Comparison of ENCODE assay signal across 8 cellular contexts in the genomic region with DNA sequence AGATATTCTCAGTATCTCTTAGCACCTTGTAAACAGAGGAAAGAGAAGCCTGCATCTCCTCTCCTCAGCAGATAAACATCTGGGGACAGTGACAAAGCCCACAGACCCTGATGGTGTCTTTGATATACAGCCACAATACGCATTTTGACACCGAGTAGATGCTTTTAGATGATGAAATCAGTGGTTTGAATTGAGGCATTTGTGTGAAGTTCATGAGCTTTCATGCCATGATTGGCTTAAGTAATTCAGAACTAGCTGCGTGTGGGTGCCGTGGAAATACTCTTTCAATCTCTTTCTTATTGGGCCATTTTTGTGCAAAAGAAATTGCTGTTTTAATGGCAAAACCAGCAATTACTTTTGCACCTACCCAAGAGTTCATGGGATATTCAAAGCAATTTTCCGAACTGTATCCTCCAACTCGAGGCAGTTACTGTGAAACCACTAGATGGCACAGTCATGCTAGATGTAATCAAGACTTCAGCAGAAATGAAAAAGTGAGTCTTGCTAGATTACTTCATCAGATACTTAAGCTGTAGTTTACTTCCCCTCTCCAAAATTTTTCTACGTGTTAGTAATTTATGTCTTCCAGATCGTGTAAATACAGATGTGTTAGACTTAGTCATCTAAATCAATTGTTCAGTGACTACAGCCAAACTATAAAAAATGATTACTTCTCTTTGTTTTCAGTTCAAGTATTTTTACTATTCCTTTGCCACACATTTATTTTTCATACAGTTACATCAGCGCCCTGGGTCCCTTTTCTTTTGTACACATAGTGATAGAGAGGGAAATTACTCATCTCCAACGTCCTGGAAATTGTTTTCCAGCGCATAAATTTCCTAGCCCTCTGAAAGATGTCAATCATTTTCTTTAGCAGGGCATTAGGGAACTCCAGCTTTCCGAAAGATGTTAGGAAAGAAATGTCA. TPM values are rescaled to one million over a fixed set of nuclear protein-coding genes. Genes with fewer than 3 reads are reported as not detected.
DNase-seq lines count a peak whose midpoint lies in the region; ATAC-seq, FAIRE-seq and TF ChIP-seq lines count a peak whose summit lies in the region.

No MANE protein-coding gene starts in this region.

- H2AFZ ChIP-seq in OCI-LY7 (ENCODE audit: low read length), result peak overlapping the region; percentile 85
- H2AFZ ChIP-seq in GM12878 (ENCODE audit: control insufficient read depth, low read depth, low read length), result peak overlapping the region; percentile 2; the same call in 1 of the 2 replicates

- no peaks in the 10 kb centered on the region; a peak in 1 of 4 replicates for H3K27me3 ChIP-seq in GM12878 (replicated peaks in 1 of 2; ENCODE audit: control insufficient read depth in 2 of 2, insufficient read depth in 2 of 2, low read length in 1 of 2)
- peaks cover 33% of the 10 kb centered on the region for H3K27me3 ChIP-seq in skeletal muscle satellite cell (ENCODE audit: control insufficient read depth, insufficient read depth, low read length)

- peak; percentile 72 for DNase-seq in DMS153 (lab: John Stamatoyannopoulos, UW)
- peak; percentile 83 for DNase-seq in HS-5 (ENCODE audit: low read depth)
- peak; percentile 91 for DNase-seq in OCI-LY7 (ENCODE audit: low spot score)
- peak; percentile 40 for DNase-seq in GM12878 (ENCODE audit: low read depth, low spot score)
- DNase-seq in iPS DF 19.7 (ENCODE audit: low read depth, low spot score), result peak; percentile 20
- no peak for DNase-seq in cerebellar nuclear complex (lab: John Stamatoyannopoulos, UW)

- intact Hi-C loops in OCI-LY7 (cut with micrococcal nuclease; ENCODE audit: unreplicated experiment) (loop anchor here (1.0 to 5.0 kb wide), 5 partner anchors 182 to 397 kb away; no protein-coding TSS in a partner anchor), GM12878 (cut with micrococcal nuclease; ENCODE audit: unreplicated experiment) (loop anchor here (1.0 to 10.0 kb wide), 6 partner anchors 182 to 917 kb away; no protein-coding TSS in a partner anchor)

- H3K36me3 ChIP-seq in OCI-LY7 (ENCODE audit: insufficient read depth, low read length) (no peaks in the 10 kb centered on the region), GM12878 (ENCODE audit: control insufficient read depth in 2 of 2, insufficient read depth in 2 of 2, low read length in 1 of 2) (no peaks in the 10 kb centered on the region), skeletal muscle satellite cell (ENCODE audit: insufficient read depth, low read length) (no peaks in the 10 kb centered on the region)

- H4K20me1 ChIP-seq in OCI-LY7 (ENCODE audit: insufficient read depth, low read length) (no peaks in the 10 kb centered on the region), GM12878 (ENCODE audit: control insufficient read depth, insufficient read depth) (no peaks in the 10 kb centered on the region)

- in situ Hi-C loops in GM12878 (cut with MboI), result loop anchor here (5.0 kb wide), 2 partner anchors 324 to 394 kb away; no protein-coding TSS in a partner anchor

- H3K9me3 ChIP-seq in OCI-LY7 (ENCODE audit: low read length) (peaks cover 17% of the 10 kb centered on the region; the same call in 1 of the 2 replicates), GM12878 (replicated peaks; ENCODE audit: control insufficient read depth, insufficient read depth, low read length) (no peaks in the 10 kb centered on the region; the same call in 2 of the 3 replicates), skeletal muscle satellite cell (replicated peaks; ENCODE audit: low read length) (no peaks in the 10 kb centered on the region)

- no TSS peak for BruUV-seq in OCI-LY7 (replicated peaks; lab: Mats Ljungman, UMichigan)
- BruUV-seq in GM12878 (replicated peaks; lab: Mats Ljungman, UMichigan), result no TSS peak

- peak; percentile 98 for TF ChIP-seq CTCF in OCI-LY7 (conservative IDR thresholded peaks at IDR 0.05; ENCODE audit: low read length)
- TF ChIP-seq CTCF in GM12878 (IDR thresholded peaks at IDR 0.05 in 2 of 3, conservative IDR thresholded peaks at IDR 0.05 in 1 of 3; ENCODE audit: control insufficient read depth in 2 of 3, extremely low read depth in 1 of 3, insufficient read depth in 1 of 3, low read depth in 3 of 3, low read length in 3 of 3), result peak; percentile 77 to 88 (median 80)

- CTCF ChIA-PET in OCI-LY7 (lab: Charles Lee; ENCODE audit: unreplicated experiment), result interaction anchor here (0.6 to 1.8 kb wide), 7 partner anchors 8 to 397 kb away, joined by 3 to 8 read pairs (median 4); no protein-coding TSS in a partner anchor
- CTCF ChIA-PET in GM12878 (lab: Yijun Ruan, JAX), result interaction anchor here (0.6 to 4.9 kb wide), 61 partner anchors 8 to 917 kb away, joined by 3 to 217 read pairs (median 4); a partner anchor contains a TSS

- H3K4me3 ChIP-seq in OCI-LY7 (ENCODE audit: low read depth, low read length, poor library complexity, severe bottlenecking) (peak overlapping the region; percentile 3), GM12878 (peak overlapping the region; percentile 57; the same call in 1 of the 2 replicates), skeletal muscle satellite cell (ENCODE audit: low read length) (peak overlapping the region; percentile 62)

- SMC1A ChIA-PET in GM12878 (lab: Charles Lee; ENCODE audit: uncharacterized antibody, unreplicated experiment), result interaction anchor here (0.6 to 4.9 kb wide), 38 partner anchors 10 to 478 kb away, joined by 3 to 142 read pairs (median 5); a partner anchor contains a TSS

- peak; percentile 90 for TF ChIP-seq RAD21 in GM12878 (IDR thresholded peaks at IDR 0.05; ENCODE audit: insufficient read depth, low read depth, low read length)

- H3K27ac ChIP-seq in OCI-LY7 (ENCODE audit: low read depth, low read length, poor library complexity, severe bottlenecking), result peak overlapping the region; percentile 9
- H3K27ac ChIP-seq in GM12878 (ENCODE audit: control insufficient read depth, insufficient read depth), result no peak overlapping the region

- H3K4me1 ChIP-seq in OCI-LY7 (ENCODE audit: insufficient read depth, low read length, poor library complexity, severe bottlenecking), result peaks cover 14% of the 10 kb centered on the region
- H3K4me1 ChIP-seq in GM12878 (ENCODE audit: control insufficient read depth, insufficient read depth, low read length), result no peaks in the 10 kb centered on the region
- H3K4me1 ChIP-seq in skeletal muscle satellite cell (ENCODE audit: control insufficient read depth, insufficient read depth, low read length), result peaks cover 12% of the 10 kb centered on the region

- RAD21 ChIA-PET in GM12878 (lab: Charles Lee; ENCODE audit: unreplicated experiment), result interaction anchor here (0.6 to 3.0 kb wide), 23 partner anchors 11 to 906 kb away, joined by 3 to 130 read pairs (median 3); a partner anchor contains a TSS

- H3K9me2 ChIP-seq in OCI-LY7 (ENCODE audit: insufficient read depth, low read length), result no peaks in the 10 kb centered on the region

- no peak overlapping the region for H3K9ac ChIP-seq in GM12878 (ENCODE audit: control insufficient read depth, insufficient read depth, low read length)
- H3K9ac ChIP-seq in skeletal muscle satellite cell (ENCODE audit: low read depth, low read length), result peak overlapping the region; percentile 50

- TF ChIP-seq POLR2A in GM12878 (IDR thresholded peaks at IDR 0.05; ENCODE audit: low read depth, low read length), result no peak

- POLR2A ChIA-PET in OCI-LY7 (lab: Charles Lee) (interaction anchor here (0.5 to 3.4 kb wide), 10 partner anchors 8 to 398 kb away, joined by 3 to 13 read pairs (median 3); no protein-coding TSS in a partner anchor), GM12878 (lab: Charles Lee) (interaction anchor here (0.6 kb wide), 2 partner anchors 343 kb away, joined by 3 to 4 read pairs; no protein-coding TSS in a partner anchor)

- H3K4me2 ChIP-seq in OCI-LY7 (ENCODE audit: low read length) (peak overlapping the region; percentile 54), GM12878 (ENCODE audit: control insufficient read depth, insufficient read depth) (peak overlapping the region; percentile 5; the same call in 1 of the 2 replicates), skeletal muscle satellite cell (ENCODE audit: low read length) (peak overlapping the region; percentile 83)

- no peak for TF ChIP-seq EP300 in GM12878 (IDR thresholded peaks at IDR 0.05; ENCODE audit: borderline replicate concordance in 1 of 2, control insufficient read depth in 1 of 2, low read depth in 2 of 2, low read length in 2 of 2)

- ATAC-seq in GM19324 (IDR thresholded peaks at IDR 0.05; ENCODE audit: low FRiP score, unreplicated experiment), result peak; percentile 73
- ATAC-seq in GM12878, result peak; percentile 95

- no peaks in the 10 kb centered on the region for H3K79me2 ChIP-seq in OCI-LY7 (ENCODE audit: insufficient read depth, low read depth, low read length)
- no peaks in the 10 kb centered on the region for H3K79me2 ChIP-seq in GM12878 (ENCODE audit: control insufficient read depth, insufficient read depth, low read length)

- FAIRE-seq in GM12878 (lab: Jason Lieb, UNC), result peak; percentile 99

- WGBS in GM12878 (ENCODE audit: insufficient coverage, insufficient replicate concordance, low lambda C conversion rate, missing lambda C conversion rate), result 5% methylated on average over 12 of the region's 12 CpGs

TF ChIP-seq in GM12878, 131 proteins besides CTCF, POLR2A, EP300 and RAD21 (continues in another document):
- TF ChIP-seq CBX5 (IDR thresholded peaks at IDR 0.05; ENCODE audit: low read depth), result no peak
- peak; percentile 19; the same call in 1 of the 2 replicates for TF ChIP-seq SPI1 (IDR thresholded peaks at IDR 0.05; ENCODE audit: borderline replicate concordance, insufficient read depth, low read depth, low read length)
- 0 out of 2 replicates have a peak, but pooled peaks have one; percentile 41 for TF ChIP-seq ZNF24 (IDR thresholded peaks at IDR 0.05)
- TF ChIP-seq IRF4 (IDR thresholded peaks at IDR 0.05; ENCODE audit: low read depth, low read length), result peak; percentile 99

RNA-seq across cellular contexts. Expression of a gene that starts 49.4 kb away (rescaled TPM):
- total RNA-seq in OCI-LY7 (2014; rRNA removed; shearing (Covaris generic)), result not detected in 2 replicates
- total RNA-seq in OCI-LY7 (2022) (not detected in 2 replicates), GM12878 (2014; rRNA removed) (not detected in 2 replicates), GM12878 (2014; rRNA removed; fragmentation: Illumina TruSeq; extraction: Trizol) (not detected in 2 replicates), GM12878 (2021) (0.24 TPM in 1 of 2 replicates, not detected in the other)
- total RNA-seq in GM12878 (2013; cell fraction: nucleolus; rRNA removed), result not detected in 2 replicates
- polyA plus RNA-seq in GM12878 (2011; ENCODE audit: low read depth), result not detected
- polyA plus RNA-seq in GM12878 (2011; rRNA removed) (0.03 and 0.07 TPM in 2 replicates), GM12878 (2014; fragmentation: Illumina TruSeq; extraction: Trizol) (not detected in 2 replicates), GM12878 (2014; fragmentation: Nextera tagmentation; extraction: Ambion mirVana) (not detected), GM12878 (2014; rRNA removed) (not detected in 2 replicates), GM12878 (2016; fragmentation: Nextera tagmentation; extraction: Ambion mirVana) (not detected)
- under 0.01 and 0.01 TPM in 2 replicates for polyA plus RNA-seq in GM12878 (2011; cell fraction: cytosol; rRNA removed)
- 0.01 and 0.03 TPM in 2 replicates for polyA plus RNA-seq in GM12878 (2011; cell fraction: nucleus; rRNA removed)
- not detected in 2 replicates for polyA plus RNA-seq in GM12878 (2012)
- polyA minus RNA-seq in GM12878 (2011; rRNA and poly(A)+ RNA removed), result not detected in 2 replicates
- not detected in 2 replicates for polyA minus RNA-seq in GM12878 (2011; cell fraction: cytosol; rRNA and poly(A)+ RNA removed)
- not detected in 2 replicates for polyA minus RNA-seq in GM12878 (2011; cell fraction: nucleus; rRNA and poly(A)+ RNA removed)
- under 0.01 TPM in 1 of 2 replicates, not detected in the other for total RNA-seq in skeletal muscle satellite cell (2012; rRNA removed)

Comparison
In these comparisons a context has a peak if more than half of its experiments do, and no peak if none do; other contexts are left out.
1. DNase-seq: peak in DMS153 (single experiment), HS-5 (single experiment), OCI-LY7 (single experiment), GM12878 (single experiment) and iPS DF 19.7 (single experiment); none in cerebellar nuclear complex (0 of 2).
2. H3K4me2 ChIP-seq: peak in every context shown above with its lines; median percentile 83 in skeletal muscle satellite cell; 54 in OCI-LY7; 5 in GM12878.
3. H3K4me3 ChIP-seq: peak in every context shown above with its lines; median percentile 62 in skeletal muscle satellite cell; 57 in GM12878; 3 in OCI-LY7.